Comparison of ENCODE assay signal across 8 cellular contexts in the genomic region with DNA sequence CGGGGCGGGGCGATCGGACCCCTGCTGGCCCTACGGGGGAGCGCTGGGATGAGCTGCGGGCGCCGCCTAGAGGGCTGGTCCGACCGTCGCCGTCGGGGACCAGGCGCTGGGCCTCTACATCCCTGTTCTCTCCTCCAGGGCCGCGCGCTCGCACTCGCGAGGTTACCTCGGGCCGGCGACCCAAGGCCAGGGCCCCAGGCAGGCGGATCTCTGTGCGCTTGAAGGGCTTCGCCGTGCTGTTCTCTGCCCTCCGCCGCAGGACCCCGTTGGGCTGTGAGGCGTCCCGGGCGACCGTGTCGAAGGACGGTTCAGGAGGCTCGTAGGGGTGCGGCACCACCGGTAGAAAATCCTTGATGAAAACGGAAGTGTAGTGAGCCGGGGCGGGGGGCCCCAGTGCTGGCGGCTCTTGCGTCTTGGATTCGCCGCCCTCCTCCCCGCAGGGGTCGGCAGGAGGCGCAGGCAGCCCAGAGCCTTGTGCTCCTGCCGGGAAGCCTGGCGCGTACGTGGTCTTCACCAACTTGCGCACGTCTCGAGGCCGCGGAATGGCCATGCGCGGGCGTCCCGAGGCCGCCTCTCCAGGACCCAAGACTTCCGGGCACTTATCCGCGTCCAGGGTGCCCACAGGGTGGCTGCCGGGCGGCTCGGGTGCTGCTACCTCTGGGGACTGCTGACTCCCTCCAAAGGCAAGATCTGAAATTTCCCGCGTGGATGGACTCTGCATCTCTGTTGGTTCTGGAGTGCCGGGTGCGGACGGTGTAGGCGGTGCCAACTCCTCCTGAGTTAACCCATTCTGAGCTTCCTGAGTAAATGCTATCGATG.
A peak's percentile ranks its signal among the peaks of the same experiment; 100 is the strongest.
DNase-seq lines count a peak whose midpoint lies in the region; ATAC-seq and TF ChIP-seq lines count a peak whose summit lies in the region.

No MANE protein-coding gene starts in this region.

- ATAC-seq in GM19372 (IDR thresholded peaks at IDR 0.05; ENCODE audit: low read depth, unreplicated experiment) (peak; percentile 47), HG03521 (IDR thresholded peaks at IDR 0.05; ENCODE audit: unreplicated experiment) (peak; percentile 44)
- peak; percentile 74 for ATAC-seq in activated naive CD8-positive, alpha-beta T cell treated with anti-CD3 and anti-CD28 coated beads, Interleukin-2, amount 50 U/mL, for 24 hours

- H3K36me3 Mint-ChIP-seq in activated naive CD8-positive, alpha-beta T cell treated with anti-CD3 and anti-CD28 coated beads, Interleukin-2, amount 50 U/mL, for 24 hours (ENCODE audit: low read depth) = peaks cover 3% of the 10 kb centered on the region

- no peaks in the 10 kb centered on the region for H3K9me3 Mint-ChIP-seq in activated naive CD8-positive, alpha-beta T cell treated with anti-CD3 and anti-CD28 coated beads, Interleukin-2, amount 50 U/mL, for 24 hours

- H3K27ac Mint-ChIP-seq in activated naive CD8-positive, alpha-beta T cell treated with anti-CD3 and anti-CD28 coated beads, Interleukin-2, amount 50 U/mL, for 24 hours = peak overlapping the region; percentile 86

- peaks cover 29% of the 10 kb centered on the region for H3F3A ChIP-seq in SU-DHL-6 (ENCODE audit: insufficient read depth)

- TF ChIP-seq CTCF in SU-DHL-6 (IDR thresholded peaks at IDR 0.05; ENCODE audit: insufficient read depth, low read length, poor library complexity, severe bottlenecking) = peak; percentile 58

- H3K27me3 ChIP-seq in SU-DHL-6 (ENCODE audit: low read length) = no peaks in the 10 kb centered on the region

- peak overlapping the region; percentile 88 for H2AFZ ChIP-seq in SU-DHL-6 (ENCODE audit: low read depth, low read length, severe bottlenecking)

- no peaks in the 10 kb centered on the region for H3K27me3 Mint-ChIP-seq in activated naive CD8-positive, alpha-beta T cell treated with anti-CD3 and anti-CD28 coated beads, Interleukin-2, amount 50 U/mL, for 24 hours

- no peaks in the 10 kb centered on the region for H4K20me1 ChIP-seq in SU-DHL-6 (ENCODE audit: low read depth, low read length)

- peaks cover 28% of the 10 kb centered on the region for H3K79me2 ChIP-seq in SU-DHL-6 (ENCODE audit: insufficient read depth, low read length)

- H3K9me3 ChIP-seq in SU-DHL-6 (ENCODE audit: insufficient read depth, low read length) = no peaks in the 10 kb centered on the region

- H3K4me1 Mint-ChIP-seq in activated naive CD8-positive, alpha-beta T cell treated with anti-CD3 and anti-CD28 coated beads, Interleukin-2, amount 50 U/mL, for 24 hours = peaks cover 50% of the 10 kb centered on the region

- DNase-seq in COR-L47 (lab: John Stamatoyannopoulos, UW) (peak; percentile 78), NCI-H2171 treated with DMSO at 0.1 percent for 48 hours (lab: John Stamatoyannopoulos, UW) (no peak)
- DNase-seq in activated naive CD8-positive, alpha-beta T cell treated with anti-CD3 and anti-CD28 coated beads, Interleukin-2, amount 50 U/mL, for 24 hours = peak; percentile 92
- peak; percentile 55 to 69 for DNase-seq in stimulated activated CD4-positive, alpha-beta T cell treated with anti-CD3 and anti-CD28 coated beads, Interleukin-1b, Interleukin-23, amount 100 ng/mL, for 4 hours (ENCODE audit: low read depth in 2 of 2)

- peak overlapping the region; percentile 88 for H3K4me2 ChIP-seq in SU-DHL-6 (ENCODE audit: low read depth, low read length, poor library complexity, severe bottlenecking)

- H3K4me3 Mint-ChIP-seq in activated naive CD8-positive, alpha-beta T cell treated with anti-CD3 and anti-CD28 coated beads, Interleukin-2, amount 50 U/mL, for 24 hours = peak overlapping the region; percentile 92

- H3K9me2 ChIP-seq in SU-DHL-6 (replicated peaks; ENCODE audit: insufficient read depth, low read length) = no peaks in the 10 kb centered on the region

- H3K4me3 ChIP-seq in SU-DHL-6 (ENCODE audit: insufficient read depth, low read length, poor library complexity, severe bottlenecking) (peak overlapping the region; percentile 59), iPS-11a (ENCODE audit: low read depth, low read length) (peak overlapping the region; percentile 43)

- peak overlapping the region; percentile 93 for H3K27ac ChIP-seq in SU-DHL-6 (ENCODE audit: low read depth, low read length)

- H3K36me3 ChIP-seq in SU-DHL-6 (ENCODE audit: low read length) = no peaks in the 10 kb centered on the region

- H3K9ac ChIP-seq in SU-DHL-6 (ENCODE audit: low read length) = peak overlapping the region; percentile 77
